Comparison of ENCODE assay signal across 13 cellular contexts in the genomic region with DNA sequence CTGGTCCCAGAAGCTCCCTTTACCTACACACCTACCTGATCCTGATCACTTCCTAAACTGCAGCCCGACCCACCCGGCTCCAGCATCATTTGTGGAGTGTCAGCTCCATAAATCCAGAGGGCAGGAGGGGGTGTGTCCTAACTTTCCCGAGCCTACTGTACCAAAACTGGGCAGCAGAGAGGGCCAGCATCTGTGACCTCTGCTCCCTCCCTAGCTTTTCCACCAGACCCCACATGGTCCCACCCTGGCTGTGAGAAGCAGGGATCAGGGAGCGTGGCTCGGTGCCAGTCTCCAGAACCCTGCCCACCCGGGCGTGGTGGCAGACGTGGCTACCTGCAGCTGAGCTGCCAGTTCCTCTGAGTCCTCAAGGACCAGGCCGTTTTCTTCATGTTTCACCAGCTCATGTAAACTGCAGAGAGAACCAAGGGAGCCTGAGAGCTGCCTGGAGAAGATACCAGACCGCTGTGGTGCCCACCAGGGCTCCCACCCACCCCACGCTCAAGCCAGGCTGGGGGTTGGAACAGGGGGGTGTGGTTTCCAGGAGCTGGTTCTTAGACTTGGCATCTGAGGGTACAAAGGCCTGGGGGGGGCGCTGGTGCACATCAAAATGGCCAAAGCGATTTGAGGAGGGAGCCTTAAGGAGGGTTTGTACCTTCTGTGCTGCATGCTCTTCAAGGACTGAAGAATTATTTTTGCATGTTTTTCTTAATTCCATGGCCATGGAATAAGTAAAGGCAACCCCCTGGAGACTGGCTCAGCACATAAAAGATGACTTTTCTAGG.
DNase-seq lines count a peak whose midpoint lies in the region; TF ChIP-seq lines count a peak whose summit lies in the region.
"Had no signal": no experiment of that assay in that cellular context is flagged by ENCODE, and none has a peak within 500 bp of the region (broad histone marks: within the 10 kb centered on the region; RNA-seq: fewer than 3 reads in every experiment).

No MANE protein-coding gene starts in this region.

- no peaks in the 10 kb centered on the region for H3K79me1 ChIP-seq in mesendoderm (ENCODE audit: low read length)

- H3K9ac ChIP-seq in BLaER1 (no peak overlapping the region), mesendoderm (ENCODE audit: low read length) (no peak overlapping the region)

- H3K27me3 ChIP-seq in BLaER1 = no peaks in the 10 kb centered on the region
- H3K27me3 ChIP-seq in GM06990 (replicated peaks; ENCODE audit: control insufficient read depth, insufficient read depth, low read length) = no peaks in the 10 kb centered on the region
- no peaks in the 10 kb centered on the region for H3K27me3 ChIP-seq in mesendoderm (ENCODE audit: insufficient read depth, low read length, poor library complexity)
- H3K27me3 ChIP-seq in ascending aorta = no peaks in the 10 kb centered on the region
- H3K27me3 ChIP-seq: Peyer's patch had no signal

- no peaks in the 10 kb centered on the region for H3K79me2 ChIP-seq in mesendoderm (ENCODE audit: control insufficient read depth, insufficient read depth, low read length)

- no peak overlapping the region for H4K8ac ChIP-seq in mesendoderm (ENCODE audit: low read depth, low read length)

- no peak overlapping the region for H3K4me3 ChIP-seq in BLaER1
- no peak overlapping the region for H3K4me3 ChIP-seq in GM06990 (replicated peaks; ENCODE audit: low read depth, low read length)
- H3K4me3 ChIP-seq in mesendoderm (ENCODE audit: low read length) = no peak overlapping the region
- no peak overlapping the region for H3K4me3 ChIP-seq in ascending aorta
- H3K4me3 ChIP-seq: Peyer's patch had no signal

- H2BK15ac ChIP-seq in mesendoderm (replicated peaks; ENCODE audit: low read depth) = no peak overlapping the region

- H3K4ac ChIP-seq in mesendoderm (ENCODE audit: low read depth, low read length) = no peak overlapping the region

- no peaks in the 10 kb centered on the region for H4K20me1 ChIP-seq in BLaER1

- H3K18ac ChIP-seq in mesendoderm (ENCODE audit: low read length) = no peak overlapping the region

- no peaks in the 10 kb centered on the region for H3K9me3 ChIP-seq in BLaER1
- no peaks in the 10 kb centered on the region for H3K9me3 ChIP-seq in ascending aorta
- H3K9me3 ChIP-seq: Peyer's patch had no signal

- H2AK5ac ChIP-seq in mesendoderm (ENCODE audit: low read length) = no peak overlapping the region

- no peak overlapping the region for H3K56ac ChIP-seq in mesendoderm (ENCODE audit: low read length)

- peak; percentile 11 for TF ChIP-seq CTCF in GM06990 (IDR thresholded peaks at IDR 0.05; ENCODE audit: insufficient read depth, low read length, poor library complexity, severe bottlenecking)
- TF ChIP-seq CTCF in ascending aorta (IDR thresholded peaks at IDR 0.05) = no peak

- H3K36me3 ChIP-seq in BLaER1 (no peaks in the 10 kb centered on the region), GM06990 (ENCODE audit: control insufficient read depth, insufficient read depth, low read length) (no peaks in the 10 kb centered on the region), mesendoderm (ENCODE audit: control insufficient read depth, insufficient read depth, low read length) (no peaks in the 10 kb centered on the region), ascending aorta (no peaks in the 10 kb centered on the region)
- H3K36me3 ChIP-seq: Peyer's patch had no signal

- no CpG with 5 or more reads among the region's 13 CpGs for WGBS in mesendoderm (ENCODE audit: extremely low coverage, insufficient coverage, low lambda C conversion rate)

- no peak overlapping the region for H3K23ac ChIP-seq in mesendoderm (ENCODE audit: low read length)

- in situ Hi-C loops in SK-MEL-5 (cut with HindIII; ENCODE audit: low pct_unique_long_range_greater_than_20kb, low sequenced_read_pairs) = no loop called here

- H3K27ac ChIP-seq in BLaER1 = no peak overlapping the region
- H3K27ac ChIP-seq in mesendoderm (ENCODE audit: low read depth, low read length) = no peak overlapping the region
- H3K27ac ChIP-seq in ascending aorta = no peak overlapping the region
- H3K27ac ChIP-seq: Peyer's patch had no signal

- H3K4me1 ChIP-seq in BLaER1 = peaks cover 67% of the 10 kb centered on the region
- no peaks in the 10 kb centered on the region for H3K4me1 ChIP-seq in mesendoderm (ENCODE audit: control insufficient read depth, low read depth, low read length)
- no peaks in the 10 kb centered on the region for H3K4me1 ChIP-seq in ascending aorta
- H3K4me1 ChIP-seq: Peyer's patch had no signal

- H2BK5ac ChIP-seq in mesendoderm (ENCODE audit: low read length) = no peak overlapping the region

- intact Hi-C loops in ascending aorta (cut with DNase I) = no loop called here

- no peak overlapping the region for H4K5ac ChIP-seq in mesendoderm (ENCODE audit: low read length)

- peak overlapping the region; percentile 2; the same call in 1 of the 2 replicates for H3K4me2 ChIP-seq in BLaER1
- no peak overlapping the region for H3K4me2 ChIP-seq in mesendoderm (ENCODE audit: low read length)

- no peak overlapping the region for H2BK120ac ChIP-seq in mesendoderm (ENCODE audit: low read depth, low read length)

- DNase-seq in GM06990 (ENCODE audit: extremely low read depth, insufficient read length) = no peak
- peak; percentile 6 for DNase-seq in SK-MEL-5 (ENCODE audit: low read depth, low spot score)
- peak; percentile 17 for DNase-seq in mesendoderm
- DNase-seq in ascending aorta (ENCODE audit: low spot score in 2 of 2) = no peak
- DNase-seq in central memory CD4-positive, alpha-beta T cell = no peak
- no peak for DNase-seq in HT-29 (ENCODE audit: low spot score)
- DNase-seq: KG1, MM.1S, NCI-H1417, NCI-H524, Peyer's patch, Right ventricle myocardium superior had no signal

Comparison
In these comparisons a context has a peak if more than half of its experiments do, and no peak if none do; other contexts are left out.
1. DNase-seq: peak in SK-MEL-5 (single experiment) and mesendoderm (single experiment); none in GM06990 (single experiment), ascending aorta (0 of 2), central memory CD4-positive, alpha-beta T cell (single experiment) and HT-29 (single experiment).